Comparison of ENCODE assay signal across 11 cellular contexts in genomic region chr6:159953091-159953581, GRCh38. TPM values are rescaled to one million over a fixed set of nuclear protein-coding genes. Genes with fewer than 3 reads are reported as not detected.
A peak's percentile ranks its signal among the peaks of the same experiment; 100 is the strongest.
DNase-seq lines count a peak whose midpoint lies in the region.
"Had no signal": no experiment of that assay in that cellular context is flagged by ENCODE, and none has a peak within 500 bp of the region (broad histone marks: within the 10 kb centered on the region; RNA-seq: fewer than 3 reads in every experiment).

No MANE protein-coding gene starts in this region.

- no peaks in the 10 kb centered on the region for H3K27me3 ChIP-seq in MG63

- DNase-seq in EL: peak; percentile 28
- DNase-seq in SIG-M5 treated with dmso at 0.1 percent for 504 hours (lab: John Stamatoyannopoulos, UW; ENCODE audit: unreplicated experiment): peak; percentile 90
- peak; percentile 22 for DNase-seq in glomerular endothelial cell (ENCODE audit: extremely low read depth, low read depth, low spot score)
- DNase-seq in retina: peak; percentile 45
- no peak for DNase-seq in COR-L47 (lab: John Stamatoyannopoulos, UW)
- DNase-seq in NCI-H1436 (lab: John Stamatoyannopoulos, UW): no peak
- DNase-seq in MG63: no peak
- no peak for DNase-seq in mucosa of gallbladder (ENCODE audit: low spot score)
- DNase-seq: activated naive CD8-positive, alpha-beta T cell treated with anti-CD3 and anti-CD28 coated beads for 36 hours; naive thymus-derived CD8-positive, alpha-beta T cell; PC-3 had no signal

- H3K36me3 ChIP-seq in MG63: no peaks in the 10 kb centered on the region

- no peaks in the 10 kb centered on the region for H3K9me3 ChIP-seq in MG63

- no peak overlapping the region for H3K4me3 ChIP-seq in MG63

RNA-seq across cellular contexts. Expression of gene IGF2R, which starts 15.7 kb away (rescaled TPM):
- total RNA-seq in glomerular endothelial cell (138 and 191 TPM in 2 replicates), mucosa of gallbladder (98.5 TPM)
- total RNA-seq in MG63 (2014; rRNA removed; shearing (Covaris generic); ENCODE audit: low replicate concordance): 33.4 and 35.9 TPM in 2 replicates

Comparison
In these comparisons a context has a peak if more than half of its experiments do, and no peak if none do; other contexts are left out.
1. DNase-seq: peak in EL (single experiment), SIG-M5 treated with dmso at 0.1 percent for 504 hours (single experiment), glomerular endothelial cell (single experiment) and retina (single experiment); none in COR-L47 (single experiment), NCI-H1436 (single experiment), MG63 (single experiment) and mucosa of gallbladder (single experiment).